Comparison of ENCODE assay signal across 12 cellular contexts in the genomic region with DNA sequence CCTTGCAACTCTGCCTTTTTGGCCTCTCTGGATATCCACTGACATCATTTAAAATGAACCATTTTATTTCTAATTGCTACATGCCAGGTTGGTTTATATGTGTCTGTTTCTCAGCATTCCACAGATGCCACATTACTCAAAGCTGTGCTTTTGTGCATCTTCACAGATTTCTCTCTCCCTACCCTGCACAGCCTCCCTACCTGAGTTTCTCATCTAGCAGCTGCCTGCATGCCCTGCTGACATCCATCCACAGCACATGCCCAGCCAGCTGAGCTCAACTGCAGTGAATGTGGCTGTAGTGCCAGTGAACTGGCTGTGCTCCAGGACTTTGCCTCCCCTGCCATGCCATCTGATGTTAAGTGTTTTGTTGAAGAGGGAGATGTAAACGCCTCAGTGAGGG. TPM values are rescaled to one million over a fixed set of nuclear protein-coding genes. Genes with fewer than 3 reads are reported as not detected.
A peak's percentile ranks its signal among the peaks of the same experiment; 100 is the strongest.
DNase-seq lines count a peak whose midpoint lies in the region; ATAC-seq lines count a peak whose summit lies in the region.
"Had no signal": no experiment of that assay in that cellular context is flagged by ENCODE, and none has a peak within 500 bp of the region (broad histone marks: within the 10 kb centered on the region; RNA-seq: fewer than 3 reads in every experiment).

No MANE protein-coding gene starts in this region.

- H3K4me3 Mint-ChIP-seq in T-cell, result no peak overlapping the region
- H3K4me3 Mint-ChIP-seq: CD4-positive, CD25-positive, alpha-beta regulatory T cell had no signal

- peaks cover 21% of the 10 kb centered on the region for H3K36me3 Mint-ChIP-seq in T-cell

- CTCF ChIA-PET in T-cell (lab: Charles Lee), result no interaction called here

- no peak overlapping the region for H3K27ac Mint-ChIP-seq in T-cell
- H3K27ac Mint-ChIP-seq: activated T-helper 2 cell treated with anti-CD3 and anti-CD28 coated beads, Interferon-gamma antibody, Interleukin-2, Interleukin-4, amounts not matched to agents 10 μg/mL and 5 μg/mL and 100 μg/mL, durations not matched to agents 14 hours and 24 hours and 36 hours had no signal

- no peak for ATAC-seq in HG03108 (IDR thresholded peaks at IDR 0.05; ENCODE audit: unreplicated experiment)
- no peak for ATAC-seq in T-cell (replicated peaks in 1 of 4)
- no peak for ATAC-seq in HG03045 (IDR thresholded peaks at IDR 0.05; ENCODE audit: unreplicated experiment)
- ATAC-seq: activated CD4-positive, CD25-positive, alpha-beta regulatory T cell treated with anti-CD3 and anti-CD28 coated beads, Interleukin-2, amount 50 U/mL, for 24 hours had no signal

- H3K4me1 Mint-ChIP-seq in T-cell, result peaks cover 0 to 11% (median 5%) of the 10 kb centered on the region in 3 donors

- no peaks in the 10 kb centered on the region for H3K27me3 Mint-ChIP-seq in T-cell
- H3K27me3 Mint-ChIP-seq: CD4-positive, CD25-positive, alpha-beta regulatory T cell had no signal

- DNase-seq in C1 segment of cervical spinal cord (lab: John Stamatoyannopoulos, UW) (peak in 11 of 14 donors; percentile 12 to 49 (median 25)), LHCN-M2 (ENCODE audit: low read depth) (peak; percentile 30), RPMI8226 (peak; percentile 18), kidney glomerular epithelial cell (lab: John Stamatoyannopoulos, UW) (peak; percentile 26), T-cell (no peak), NCI-H82 (lab: John Stamatoyannopoulos, UW) (no peak)
- DNase-seq: CD4-positive, CD25-positive, alpha-beta regulatory T cell; SJCRH30 had no signal

- H3K9me3 Mint-ChIP-seq in T-cell, result no peaks in the 10 kb centered on the region
- H3K9me3 Mint-ChIP-seq: activated T-helper 2 cell treated with anti-CD3 and anti-CD28 coated beads, Interferon-gamma antibody, Interleukin-2, Interleukin-4, amounts not matched to agents 10 μg/mL and 5 μg/mL and 100 μg/mL, durations not matched to agents 14 hours and 24 hours and 36 hours had no signal

- POLR2A ChIA-PET in T-cell (lab: Charles Lee), result no interaction called here

RNA-seq across cellular contexts. Expression of gene PKP4, which starts 44.5 kb away (rescaled TPM):
- total RNA-seq in LHCN-M2 (2014; rRNA removed) (18.9 and 25.6 TPM in 2 replicates), T-cell (10 to 100 TPM; 17.3 to 23.1 (median 20.3) TPM)
- polyA plus RNA-seq in LHCN-M2 (2012), result 34.9 TPM

RNA-seq across cellular contexts. Expression of gene CCDC148, which starts 44.7 kb away (rescaled TPM):
- total RNA-seq in LHCN-M2 (2014; rRNA removed), result 0.26 and 0.29 TPM in 2 replicates
- polyA plus RNA-seq in LHCN-M2 (2012), result 0.66 TPM
- total RNA-seq in T-cell, result not detected
- total RNA-seq: activated T-helper 2 cell treated with anti-CD3 and anti-CD28 coated beads, Interferon-gamma antibody, Interleukin-2, Interleukin-4, amounts not matched to agents 10 μg/mL and 5 μg/mL and 100 μg/mL, durations not matched to agents 14 hours and 24 hours and 36 hours; CD4-positive, CD25-positive, alpha-beta regulatory T cell had no signal
- polyA plus RNA-seq: CD4-positive, CD25-positive, alpha-beta regulatory T cell had no signal

Comparison
In these comparisons a context has a peak if more than half of its experiments do, and no peak if none do; other contexts are left out.
1. DNase-seq: peak in C1 segment of cervical spinal cord (11 of 14), LHCN-M2 (single experiment), RPMI8226 (single experiment) and kidney glomerular epithelial cell (single experiment); none in T-cell (0 of 34) and NCI-H82 (single experiment).